ENCODE assay signal across 8 cellular contexts in genomic region chr16:85555549-85556455, GRCh38. TPM values are rescaled to one million over a fixed set of nuclear protein-coding genes. Genes with fewer than 3 reads are reported as not detected.
DNase-seq lines count a peak whose midpoint lies in the region; ATAC-seq, FAIRE-seq and TF ChIP-seq lines count a peak whose summit lies in the region.

No MANE protein-coding gene starts in this region.

- peaks cover 4% of the 10 kb centered on the region; the same call in 1 of the 2 replicates for H4K20me1 ChIP-seq in DOHH2 (ENCODE audit: control insufficient read depth, insufficient read depth, low read depth, low read length)

- no peaks in the 10 kb centered on the region for H3K9me2 ChIP-seq in DOHH2 (replicated peaks; ENCODE audit: control insufficient read depth, low read length)

- peaks cover 52% of the 10 kb centered on the region for H3K27me3 ChIP-seq in DOHH2 (ENCODE audit: control insufficient read depth, low read length)
- no peaks in the 10 kb centered on the region for H3K27me3 ChIP-seq in mesendoderm (ENCODE audit: insufficient read depth, low read length, poor library complexity)

- H4K8ac ChIP-seq in mesendoderm (ENCODE audit: low read depth, low read length), result no peak overlapping the region

- peak overlapping the region; percentile 92 for H3K4ac ChIP-seq in mesendoderm (ENCODE audit: low read depth, low read length)

- H3K36me3 ChIP-seq in DOHH2 (ENCODE audit: control insufficient read depth, low read length) (no peaks in the 10 kb centered on the region), mesendoderm (ENCODE audit: control insufficient read depth, insufficient read depth, low read length) (no peaks in the 10 kb centered on the region)

- peaks cover 8% of the 10 kb centered on the region for H3K79me1 ChIP-seq in mesendoderm (ENCODE audit: low read length)

- H3K9ac ChIP-seq in mesendoderm (ENCODE audit: low read length), result peak overlapping the region; percentile 90

- H3K4me1 ChIP-seq in DOHH2 (ENCODE audit: control insufficient read depth, low read length), result peaks cover 55% of the 10 kb centered on the region
- H3K4me1 ChIP-seq in mesendoderm (ENCODE audit: control insufficient read depth, low read depth, low read length), result peaks cover 9% of the 10 kb centered on the region

- peak overlapping the region; percentile 39 for H2BK15ac ChIP-seq in mesendoderm (replicated peaks; ENCODE audit: low read depth)

- no peak overlapping the region for H3K23ac ChIP-seq in mesendoderm (ENCODE audit: low read length)

- peak overlapping the region; percentile 77 for H2BK5ac ChIP-seq in mesendoderm (ENCODE audit: low read length)

- H4K5ac ChIP-seq in mesendoderm (ENCODE audit: low read length), result no peak overlapping the region

- peaks cover 3% of the 10 kb centered on the region; the same call in 1 of the 2 replicates for H3K79me2 ChIP-seq in DOHH2 (ENCODE audit: control insufficient read depth, low read length)
- H3K79me2 ChIP-seq in mesendoderm (ENCODE audit: control insufficient read depth, insufficient read depth, low read length), result peaks cover 28% of the 10 kb centered on the region

- H3K9me3 ChIP-seq in DOHH2 (ENCODE audit: control insufficient read depth, insufficient read depth, low read length), result no peaks in the 10 kb centered on the region

- H3K27ac ChIP-seq in DOHH2 (ENCODE audit: low read depth, low read length) (peak overlapping the region; percentile 29; the same call in 1 of the 2 replicates), mesendoderm (ENCODE audit: low read depth, low read length) (peak overlapping the region; percentile 94)

- TF ChIP-seq CTCF in DOHH2 (IDR thresholded peaks at IDR 0.05; ENCODE audit: low read depth, low read length, poor library complexity, severe bottlenecking), result no peak

- no CpG with 5 or more reads among the region's 51 CpGs for WGBS in mesendoderm (ENCODE audit: extremely low coverage, insufficient coverage, low lambda C conversion rate)

- DNase-seq in HuH-7.5 (ENCODE audit: low spot score), result peak; percentile 57
- DNase-seq in SK-MEL-5 (ENCODE audit: low read depth, low spot score), result peak; percentile 44
- peak; percentile 40 for DNase-seq in dermis blood vessel endothelial cell
- DNase-seq in mesendoderm, result peak; percentile 95
- peak; percentile 66 for DNase-seq in urothelium cell line (ENCODE audit: low spot score)

- H3K56ac ChIP-seq in mesendoderm (ENCODE audit: low read length), result peak overlapping the region; percentile 84

- ATAC-seq in HG03045 (IDR thresholded peaks at IDR 0.05; ENCODE audit: unreplicated experiment) (no peak), HG03097 (IDR thresholded peaks at IDR 0.05; ENCODE audit: low FRiP score, unreplicated experiment) (no peak)

- in situ Hi-C loops in SK-MEL-5 (cut with HindIII; ENCODE audit: low pct_unique_long_range_greater_than_20kb, low sequenced_read_pairs), result no loop called here

- H3K4me3 ChIP-seq in DOHH2 (ENCODE audit: low read length) (peak overlapping the region; percentile 76), mesendoderm (ENCODE audit: low read length) (peak overlapping the region; percentile 75)

- H2AK5ac ChIP-seq in mesendoderm (ENCODE audit: low read length), result no peak overlapping the region

- H3K4me2 ChIP-seq in DOHH2 (ENCODE audit: low read length) (peak overlapping the region; percentile 89), mesendoderm (ENCODE audit: low read length) (peak overlapping the region; percentile 97)

- peak overlapping the region; percentile 91 for H2BK120ac ChIP-seq in mesendoderm (ENCODE audit: low read depth, low read length)

- peak overlapping the region; percentile 97 for H3K18ac ChIP-seq in mesendoderm (ENCODE audit: low read length)

- no peak for FAIRE-seq in urothelium cell line (lab: Jason Lieb, UNC)

- peaks cover 21% of the 10 kb centered on the region for H3F3A ChIP-seq in DOHH2 (ENCODE audit: control insufficient read depth, insufficient read depth)

RNA-seq across cellular contexts. Expression of gene GSE1, which starts 57.3 kb away (rescaled TPM):
- total RNA-seq in SK-MEL-5 (2014; rRNA removed; shearing (Covaris generic)), result 4.5 and 5.8 TPM in 2 replicates
- 12.9 and 16.9 TPM in 2 replicates for polyA plus RNA-seq in SK-MEL-5 (2015; cell fraction: cytosol; rRNA removed)
- polyA plus RNA-seq in SK-MEL-5 (2015; cell fraction: nucleus; rRNA removed), result 19.2 and 19.9 TPM in 2 replicates
- 27.5 and 28.8 TPM in 2 replicates for total RNA-seq in dermis blood vessel endothelial cell
- polyA plus RNA-seq in mesendoderm (2013, experiment 1 of 2), result 16.7 TPM
- 17.3 TPM for polyA plus RNA-seq in mesendoderm (2013, experiment 2 of 2)

Comparison
In these comparisons a context has a peak if more than half of its experiments do, and no peak if none do; other contexts are left out.
1. DNase-seq: peak in every context shown above with its lines; median percentile 95 in mesendoderm; 66 in urothelium cell line; 57 in HuH-7.5; 44 in SK-MEL-5; 40 in dermis blood vessel endothelial cell.